ENCODE assay signal across 29 cellular contexts in the genomic region with DNA sequence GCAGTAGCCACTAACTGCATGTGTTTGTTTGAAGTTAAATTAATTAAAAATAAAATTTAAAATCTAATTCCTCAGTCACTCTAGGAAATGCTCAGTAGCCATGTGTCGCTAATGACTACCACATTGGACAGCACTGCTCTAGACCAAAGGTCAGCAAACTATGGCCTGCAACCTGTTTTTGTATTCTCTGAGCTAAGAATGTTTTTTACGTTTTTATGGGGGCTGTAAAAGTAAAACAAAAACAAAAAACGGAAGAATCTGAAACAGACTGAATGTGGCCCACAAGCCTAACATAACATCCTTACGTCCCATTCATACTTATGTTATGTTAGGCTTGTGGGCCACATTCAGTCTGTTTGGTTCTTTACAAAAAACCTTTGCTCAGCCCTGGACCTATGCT.
"Had no signal": no experiment of that assay in that cellular context is flagged by ENCODE, and none has a peak within 500 bp of the region (broad histone marks: within the 10 kb centered on the region; RNA-seq: fewer than 3 reads in every experiment).

No MANE protein-coding gene starts in this region.

- H3K27me3 Mint-ChIP-seq: activated CD4-positive, alpha-beta memory T cell treated with anti-CD3 and anti-CD28 coated beads for 36 hours; activated CD4-positive, alpha-beta T cell treated with anti-CD3 and anti-CD28 coated beads, Interleukin-2, amount 10 ng/mL, durations not matched to agents 24 days and 14 days; activated naive CD4-positive, alpha-beta T cell treated with anti-CD3 and anti-CD28 coated beads, Interleukin-2, amount 10 ng/mL, durations not matched to agents 7 days and 5 days; activated naive CD8-positive, alpha-beta T cell treated with anti-CD3 and anti-CD28 coated beads, Interleukin-2, amount 10 ng/mL, durations not matched to agents 7 days and 5 days; dendritic cell treated with granulocyte-macrophage colony-stimulating factor and Interleukin-4, amounts not matched to agents 40 ng/mL and 50 ng/mL, for 4 days; progenitor cell of endocrine pancreas; stimulated activated memory B cell treated with anti-CD40 and anti-IgM and Interleukin-4, amounts not matched to agents 10 μg/mL and 1 μg/mL and 100 μg/mL, for 72 hours; stimulated activated naive CD8-positive, alpha-beta T cell treated with anti-CD3 and anti-CD28 coated beads, Interleukin-15, amount 100 ng/mL, for 72 hours had no signal

- H3K27ac Mint-ChIP-seq: activated CD4-positive, alpha-beta memory T cell treated with anti-CD3 and anti-CD28 coated beads for 36 hours; activated CD4-positive, alpha-beta T cell treated with anti-CD3 and anti-CD28 coated beads, Interleukin-2, amount 10 ng/mL, durations not matched to agents 24 days and 14 days; activated naive CD4-positive, alpha-beta T cell treated with anti-CD3 and anti-CD28 coated beads, Interleukin-2, amount 10 ng/mL, durations not matched to agents 7 days and 5 days; activated naive CD8-positive, alpha-beta T cell treated with anti-CD3 and anti-CD28 coated beads, Interleukin-2, amount 10 ng/mL, durations not matched to agents 7 days and 5 days; activated T-helper 1 cell treated with anti-CD3 and anti-CD28 coated beads, Interleukin-12 subunit alpha, Interleukin-12 subunit beta, Interleukin-2, Interleukin-4 antibody, amounts not matched to agents 30 ng/mL and 10 ng/mL and 1 ng/mL, durations not matched to agents 14 hours and 24 hours and 36 hours; dendritic cell treated with granulocyte-macrophage colony-stimulating factor and Interleukin-4, amounts not matched to agents 40 ng/mL and 50 ng/mL, for 4 days; stimulated activated memory B cell treated with anti-CD40 and anti-IgM and Interleukin-4, amounts not matched to agents 10 μg/mL and 1 μg/mL and 100 μg/mL, for 72 hours; stimulated activated naive CD8-positive, alpha-beta T cell treated with anti-CD3 and anti-CD28 coated beads, Interleukin-15, amount 100 ng/mL, for 72 hours had no signal

- H3K27ac ChIP-seq: gastroesophageal sphincter, ovary, tibial artery, upper lobe of right lung had no signal

- H3K36me3 ChIP-seq: gastroesophageal sphincter, ovary, tibial artery, upper lobe of right lung had no signal

- H3K36me3 Mint-ChIP-seq: activated naive CD4-positive, alpha-beta T cell treated with anti-CD3 and anti-CD28 coated beads, Interleukin-2, amount 10 ng/mL, durations not matched to agents 7 days and 5 days had no signal

- H3K27me3 ChIP-seq: gastroesophageal sphincter, ovary, tibial artery, upper lobe of right lung had no signal

- H3K9me3 Mint-ChIP-seq: activated CD4-positive, alpha-beta memory T cell treated with anti-CD3 and anti-CD28 coated beads for 36 hours; activated CD4-positive, alpha-beta T cell treated with anti-CD3 and anti-CD28 coated beads, Interleukin-2, amount 10 ng/mL, durations not matched to agents 24 days and 14 days; activated naive CD4-positive, alpha-beta T cell treated with anti-CD3 and anti-CD28 coated beads, Interleukin-2, amount 10 ng/mL, durations not matched to agents 7 days and 5 days; activated naive CD8-positive, alpha-beta T cell treated with anti-CD3 and anti-CD28 coated beads, Interleukin-2, amount 10 ng/mL, durations not matched to agents 7 days and 5 days; activated T-helper 1 cell treated with anti-CD3 and anti-CD28 coated beads, Interleukin-12 subunit alpha, Interleukin-12 subunit beta, Interleukin-2, Interleukin-4 antibody, amounts not matched to agents 30 ng/mL and 10 ng/mL and 1 ng/mL, durations not matched to agents 14 hours and 24 hours and 36 hours; dendritic cell treated with granulocyte-macrophage colony-stimulating factor and Interleukin-4, amounts not matched to agents 40 ng/mL and 50 ng/mL, for 4 days; immature natural killer cell; nephron; stimulated activated memory B cell treated with anti-CD40 and anti-IgM and Interleukin-4, amounts not matched to agents 10 μg/mL and 1 μg/mL and 100 μg/mL, for 72 hours; stimulated activated naive CD8-positive, alpha-beta T cell treated with anti-CD3 and anti-CD28 coated beads, Interleukin-15, amount 100 ng/mL, for 72 hours had no signal

- ATAC-seq: stimulated activated memory B cell treated with anti-CD40 and anti-IgM and Interleukin-4, amounts not matched to agents 10 μg/mL and 1 μg/mL and 100 μg/mL, for 72 hours; stimulated activated naive CD8-positive, alpha-beta T cell treated with anti-CD3 and anti-CD28 coated beads, Interleukin-15, amount 100 ng/mL, for 72 hours had no signal

- H3K9me3 ChIP-seq: gastroesophageal sphincter, ovary, tibial artery, upper lobe of right lung had no signal

- H3K4me3 Mint-ChIP-seq: activated CD4-positive, alpha-beta memory T cell treated with anti-CD3 and anti-CD28 coated beads for 36 hours; activated CD4-positive, alpha-beta T cell treated with anti-CD3 and anti-CD28 coated beads, Interleukin-2, amount 10 ng/mL, durations not matched to agents 24 days and 14 days; activated naive CD4-positive, alpha-beta T cell treated with anti-CD3 and anti-CD28 coated beads, Interleukin-2, amount 10 ng/mL, durations not matched to agents 7 days and 5 days; activated naive CD8-positive, alpha-beta T cell treated with anti-CD3 and anti-CD28 coated beads, Interleukin-2, amount 10 ng/mL, durations not matched to agents 7 days and 5 days; activated T-helper 1 cell treated with anti-CD3 and anti-CD28 coated beads, Interleukin-12 subunit alpha, Interleukin-12 subunit beta, Interleukin-2, Interleukin-4 antibody, amounts not matched to agents 30 ng/mL and 10 ng/mL and 1 ng/mL, durations not matched to agents 14 hours and 24 hours and 36 hours; dendritic cell treated with granulocyte-macrophage colony-stimulating factor and Interleukin-4, amounts not matched to agents 40 ng/mL and 50 ng/mL, for 4 days; immature natural killer cell; nephron; stimulated activated memory B cell treated with anti-CD40 and anti-IgM and Interleukin-4, amounts not matched to agents 10 μg/mL and 1 μg/mL and 100 μg/mL, for 72 hours; stimulated activated naive CD8-positive, alpha-beta T cell treated with anti-CD3 and anti-CD28 coated beads, Interleukin-15, amount 100 ng/mL, for 72 hours had no signal

- H3K4me3 ChIP-seq: gastroesophageal sphincter, lung, ovary, skin epidermis, tibial artery, upper lobe of right lung had no signal

- DNase-seq: activated CD4-positive, alpha-beta memory T cell treated with anti-CD3 and anti-CD28 coated beads for 36 hours; activated CD4-positive, alpha-beta T cell treated with anti-CD3 and anti-CD28 coated beads, Interleukin-2, amount 10 ng/mL, durations not matched to agents 24 days and 14 days; activated CD4-positive, CD25-positive, alpha-beta regulatory T cell treated with anti-CD3 and anti-CD28 coated beads, Interleukin-2, amount 50 U/mL, for 72 hours; activated CD8-positive, alpha-beta memory T cell treated with anti-CD3 and anti-CD28 coated beads, Interleukin-2, amount 50 U/mL, for 4 hours; activated gamma-delta T cell; activated naive CD4-positive, alpha-beta T cell treated with anti-CD3 and anti-CD28 coated beads, Interleukin-2, amount 10 ng/mL, durations not matched to agents 7 days and 5 days; activated naive CD8-positive, alpha-beta T cell treated with anti-CD3 and anti-CD28 coated beads, Interleukin-2, amount 10 ng/mL, durations not matched to agents 7 days and 5 days; activated T-cell treated with anti-CD3 and anti-CD28 coated beads, Interleukin-2, amount 50 U/mL, for 1 hour; caudate nucleus; effector CD4-positive, alpha-beta T cell; head of caudate nucleus; hippocampal formation; immature natural killer cell; kidney; mesendoderm; ovary; stimulated activated CD4-positive, alpha-beta T cell treated with anti-CD3 and anti-CD28 coated beads, Interleukin-4, amount 100 ng/mL, for 24 hours; stimulated activated naive CD8-positive, alpha-beta T cell treated with anti-CD3 and anti-CD28 coated beads, Interleukin-15, amount 100 ng/mL, for 72 hours; T-helper 2 cell; tibial artery; upper lobe of right lung had no signal

- H3K4me1 ChIP-seq: tibial artery had no signal
